15 cellular contexts compared by ENCODE assay signal in genomic region chr15:29048011-29048410, GRCh38.
DNase-seq lines count a peak whose midpoint lies in the region; TF ChIP-seq lines count a peak whose summit lies in the region.
"Had no signal": no experiment of that assay in that cellular context is flagged by ENCODE, and none has a peak within 500 bp of the region (broad histone marks: within the 10 kb centered on the region; RNA-seq: fewer than 3 reads in every experiment).

No MANE protein-coding gene starts in this region.

- no peak overlapping the region for H2AFZ ChIP-seq in smooth muscle cell (ENCODE audit: low read depth)
- H2AFZ ChIP-seq: GM23248 had no signal

- H3K79me2 ChIP-seq in smooth muscle cell (ENCODE audit: low read depth), result no peaks in the 10 kb centered on the region

- intact Hi-C loops in dorsolateral prefrontal cortex (cut with DNase I), result no loop called here
- intact Hi-C loops in activated CD4-positive, alpha-beta T cell treated with anti-CD3 and anti-CD28 coated beads, Interleukin-2, amount 10 ng/mL, durations not matched to agents 24 days and 14 days (cut with micrococcal nuclease), result loop anchor here (10.0 kb wide), 1 partner anchor 53 kb away; no protein-coding TSS in a partner anchor

- H3K27me3 Mint-ChIP-seq in activated CD4-positive, alpha-beta T cell treated with anti-CD3 and anti-CD28 coated beads, Interleukin-2, amount 10 ng/mL, durations not matched to agents 24 days and 14 days, result no peaks in the 10 kb centered on the region
- H3K27me3 Mint-ChIP-seq: CD4-positive, alpha-beta T cell; IgD-negative memory B cell had no signal

- no peak overlapping the region for H3K4me2 ChIP-seq in smooth muscle cell

- H3K36me3 ChIP-seq in smooth muscle cell (ENCODE audit: low read depth) (no peaks in the 10 kb centered on the region), suprapubic skin (no peaks in the 10 kb centered on the region)

- no peaks in the 10 kb centered on the region for H3F3A ChIP-seq in smooth muscle cell (ENCODE audit: low read depth)

- peak overlapping the region; percentile 5 for H3K9ac ChIP-seq in smooth muscle cell (ENCODE audit: low read depth)
- H3K9ac ChIP-seq: GM23248 had no signal

- H3K27me3 ChIP-seq in dorsolateral prefrontal cortex, result no peaks in the 10 kb centered on the region
- H3K27me3 ChIP-seq in smooth muscle cell (ENCODE audit: low read depth), result no peaks in the 10 kb centered on the region
- no peaks in the 10 kb centered on the region for H3K27me3 ChIP-seq in suprapubic skin

- H3K27ac ChIP-seq in dorsolateral prefrontal cortex, result peak overlapping the region in 37 of 59 donors; percentile 15 to 99 (median 93)
- no peak overlapping the region for H3K27ac ChIP-seq in smooth muscle cell (ENCODE audit: low read depth)
- H3K27ac ChIP-seq in suprapubic skin, result no peak overlapping the region
- H3K27ac ChIP-seq: C4-2B, GM23248, HL-60 had no signal

- H3K4me3 ChIP-seq in dorsolateral prefrontal cortex, result no peak overlapping the region
- no peak overlapping the region for H3K4me3 ChIP-seq in smooth muscle cell
- H3K4me3 ChIP-seq in suprapubic skin, result no peak overlapping the region
- H3K4me3 ChIP-seq: GM23248 had no signal

- no peak overlapping the region for H3K4me3 Mint-ChIP-seq in activated CD4-positive, alpha-beta T cell treated with anti-CD3 and anti-CD28 coated beads, Interleukin-2, amount 10 ng/mL, durations not matched to agents 24 days and 14 days
- H3K4me3 Mint-ChIP-seq: CD4-positive, alpha-beta T cell; IgD-negative memory B cell had no signal

- H3K9me3 Mint-ChIP-seq in activated CD4-positive, alpha-beta T cell treated with anti-CD3 and anti-CD28 coated beads, Interleukin-2, amount 10 ng/mL, durations not matched to agents 24 days and 14 days, result no peaks in the 10 kb centered on the region
- H3K9me3 Mint-ChIP-seq: CD4-positive, alpha-beta T cell; IgD-negative memory B cell had no signal

- H3K4me1 ChIP-seq in smooth muscle cell (ENCODE audit: low read depth) (peaks cover 12% of the 10 kb centered on the region), suprapubic skin (no peaks in the 10 kb centered on the region)
- H3K4me1 ChIP-seq: Caco-2 had no signal

- TF ChIP-seq EP300 in suprapubic skin (IDR thresholded peaks at IDR 0.05), result no peak

- TF ChIP-seq POLR2A in suprapubic skin (IDR thresholded peaks at IDR 0.05), result no peak

- H3K27ac Mint-ChIP-seq in activated CD4-positive, alpha-beta T cell treated with anti-CD3 and anti-CD28 coated beads, Interleukin-2, amount 10 ng/mL, durations not matched to agents 24 days and 14 days, result no peak overlapping the region
- H3K27ac Mint-ChIP-seq: CD4-positive, alpha-beta T cell; IgD-negative memory B cell had no signal

- H3K36me3 Mint-ChIP-seq in activated CD4-positive, alpha-beta T cell treated with anti-CD3 and anti-CD28 coated beads, Interleukin-2, amount 10 ng/mL, durations not matched to agents 24 days and 14 days (ENCODE audit: low read depth), result no peaks in the 10 kb centered on the region

- H3K4me1 Mint-ChIP-seq in activated CD4-positive, alpha-beta T cell treated with anti-CD3 and anti-CD28 coated beads, Interleukin-2, amount 10 ng/mL, durations not matched to agents 24 days and 14 days, result peaks cover 10% of the 10 kb centered on the region
- H3K4me1 Mint-ChIP-seq: IgD-negative memory B cell had no signal

- DNase-seq in dorsolateral prefrontal cortex (peak in 1 of 10 donors; percentile 16), islet precursor cell (peak; percentile 36), smooth muscle cell (lab: John Stamatoyannopoulos, UW; ENCODE audit: unreplicated experiment) (no peak), HUDEP-2 (lab: John Stamatoyannopoulos, UW; ENCODE audit: unreplicated experiment in 76 of 76) (no peak), HuH-7.5 (ENCODE audit: low spot score) (no peak), suprapubic skin (ENCODE audit: low spot score in 2 of 2) (no peak)
- no peak for DNase-seq in activated CD4-positive, alpha-beta T cell treated with anti-CD3 and anti-CD28 coated beads, Interleukin-2, amount 10 ng/mL, durations not matched to agents 24 days and 14 days
- DNase-seq: AML-193; Caco-2; CD4-positive, alpha-beta T cell; GM23248; HCEC 1CT had no signal

- 86% methylated on average over 9 of the region's 9 CpGs for WGBS in smooth muscle cell (ENCODE audit: low lambda C conversion rate)
- WGBS in suprapubic skin, result 95% methylated on average over 9 of the region's 9 CpGs

- TF ChIP-seq CTCF in dorsolateral prefrontal cortex (IDR thresholded peaks at IDR 0.05 in 54 of 56, conservative IDR thresholded peaks at IDR 0.05 in 2 of 56; ENCODE audit: low read depth in 1 of 56, partially characterized antibody in 56 of 56) (no peak), smooth muscle cell (IDR thresholded peaks at IDR 0.05; ENCODE audit: borderline replicate concordance, insufficient read depth, poor library complexity, severe bottlenecking) (no peak), suprapubic skin (IDR thresholded peaks at IDR 0.05) (no peak)

- H3K9me3 ChIP-seq in smooth muscle cell (replicated peaks; ENCODE audit: low read depth) (no peaks in the 10 kb centered on the region), suprapubic skin (no peaks in the 10 kb centered on the region)
- H3K9me3 ChIP-seq: Caco-2 had no signal

- H4K20me1 ChIP-seq in smooth muscle cell (ENCODE audit: low read depth), result no peaks in the 10 kb centered on the region

Comparison
In these comparisons a context has a peak if more than half of its experiments do, and no peak if none do; other contexts are left out.
1. H3K27ac ChIP-seq: peak in dorsolateral prefrontal cortex (37 of 59); none in smooth muscle cell (single experiment) and suprapubic skin (single experiment).